ENCODE assay signal across 20 cellular contexts in genomic region chr19:12166596-12166995, GRCh38. TPM values are rescaled to one million over a fixed set of nuclear protein-coding genes. Genes with fewer than 3 reads are reported as not detected.
A peak's percentile ranks its signal among the peaks of the same experiment; 100 is the strongest.
DNase-seq lines count a peak whose midpoint lies in the region; ATAC-seq, FAIRE-seq and TF ChIP-seq lines count a peak whose summit lies in the region.
"Had no signal": no experiment of that assay in that cellular context is flagged by ENCODE, and none has a peak within 500 bp of the region (broad histone marks: within the 10 kb centered on the region; RNA-seq: fewer than 3 reads in every experiment).

No MANE protein-coding gene starts in this region.

- H3K27ac Mint-ChIP-seq in activated CD4-positive, alpha-beta memory T cell treated with anti-CD3 and anti-CD28 coated beads for 36 hours, result peak overlapping the region; percentile 30
- no peak overlapping the region for H3K27ac Mint-ChIP-seq in activated CD4-positive, alpha-beta memory T cell treated with anti-CD3 and anti-CD28 coated beads, Interleukin-2, amount 10 ng/mL, durations not matched to agents 7 days and 5 days
- peak overlapping the region; percentile 1 for H3K27ac Mint-ChIP-seq in neural crest cell (ENCODE audit: unreplicated experiment)

- no peak overlapping the region for H4K5ac ChIP-seq in IMR-90 (ENCODE audit: low read depth, low read length)

- H3K4me1 ChIP-seq in IMR-90 (ENCODE audit: control insufficient read depth, insufficient read depth, low read length) (peaks cover 3% of the 10 kb centered on the region), GM12878 (ENCODE audit: control insufficient read depth, insufficient read depth, low read length) (no peaks in the 10 kb centered on the region), colonic mucosa (no peaks in the 10 kb centered on the region)
- H3K4me1 ChIP-seq: A549, HAP-1 had no signal

- CTCF ChIA-PET in activated CD4-positive, alpha-beta memory T cell treated with anti-CD3 and anti-CD28 coated beads for 36 hours (lab: Charles Lee), result no interaction called here
- CTCF ChIA-PET in activated CD4-positive, alpha-beta memory T cell treated with anti-CD3 and anti-CD28 coated beads, Interleukin-2, amount 10 ng/mL, durations not matched to agents 7 days and 5 days (lab: Charles Lee), result no interaction called here
- CTCF ChIA-PET in IMR-90 (lab: Yijun Ruan, JAX), result no interaction called here
- CTCF ChIA-PET in GM12878 (lab: Yijun Ruan, JAX), result no interaction called here

- H3K4me3 ChIP-seq in IMR-90 (ENCODE audit: insufficient read depth, low read depth, low read length), result no peak overlapping the region
- H3K4me3 ChIP-seq in GM12878, result no peak overlapping the region
- no peak overlapping the region for H3K4me3 ChIP-seq in colonic mucosa
- H3K4me3 ChIP-seq: A549, HAP-1, upper lobe of left lung had no signal

- H3K9me3 Mint-ChIP-seq in activated CD4-positive, alpha-beta memory T cell treated with anti-CD3 and anti-CD28 coated beads for 36 hours, result no peaks in the 10 kb centered on the region
- H3K9me3 Mint-ChIP-seq in activated CD4-positive, alpha-beta memory T cell treated with anti-CD3 and anti-CD28 coated beads, Interleukin-2, amount 10 ng/mL, durations not matched to agents 7 days and 5 days, result peaks cover 21% of the 10 kb centered on the region
- no peaks in the 10 kb centered on the region for H3K9me3 Mint-ChIP-seq in neural crest cell

- H3K9ac ChIP-seq in IMR-90 (ENCODE audit: low read depth, low read length), result no peak overlapping the region
- no peak overlapping the region for H3K9ac ChIP-seq in GM12878 (ENCODE audit: control insufficient read depth, insufficient read depth, low read length)
- no peak overlapping the region for H3K9ac ChIP-seq in colonic mucosa (ENCODE audit: low read depth in 2 of 2, low read length in 2 of 2)

- H3K23ac ChIP-seq in IMR-90 (ENCODE audit: low read depth, low read length), result no peak overlapping the region

- no peak overlapping the region for H2AK5ac ChIP-seq in IMR-90 (ENCODE audit: low read depth, low read length)

- BruUV-seq in IMR-90 (replicated peaks; lab: Mats Ljungman, UMichigan), result no TSS peak
- BruUV-seq in GM12878 (replicated peaks; lab: Mats Ljungman, UMichigan), result TSS peak; percentile 21

- intact Hi-C loops in activated CD4-positive, alpha-beta memory T cell treated with anti-CD3 and anti-CD28 coated beads for 36 hours (cut with micrococcal nuclease), result no loop called here
- intact Hi-C loops in IMR-90 (cut with micrococcal nuclease), result loop anchor here (10.0 kb wide), 1 partner anchor 128 kb away; the partner anchor contains the start of gene ZNF44
- intact Hi-C loops in GM12878 (cut with micrococcal nuclease; ENCODE audit: unreplicated experiment), result loop anchor here (10.0 kb wide), 1 partner anchor 128 kb away; the partner anchor contains the start of gene ZNF44
- intact Hi-C loops in colonic mucosa (cut with DNase I), result no loop called here

- H4K8ac ChIP-seq in IMR-90 (ENCODE audit: low read depth in 2 of 2, low read length in 2 of 2), result no peak overlapping the region

- H2BK20ac ChIP-seq in IMR-90 (ENCODE audit: low read depth, low read length), result no peak overlapping the region

- no peak overlapping the region for H2AK9ac ChIP-seq in IMR-90 (replicated peaks; ENCODE audit: low read depth, low read length, poor library complexity)

- H3K9me1 ChIP-seq in IMR-90 (ENCODE audit: insufficient read depth, low read length), result 0 out of 2 replicates have a peak, but pooled peaks cover 2% of the 10 kb centered on the region

- H4K20me1 ChIP-seq in IMR-90 (ENCODE audit: insufficient read depth, low read length), result no peaks in the 10 kb centered on the region
- no peaks in the 10 kb centered on the region for H4K20me1 ChIP-seq in GM12878 (ENCODE audit: control insufficient read depth, insufficient read depth)

- H2AFZ ChIP-seq in IMR-90 (replicated peaks; ENCODE audit: low read length, poor library complexity) (no peak overlapping the region), GM12878 (ENCODE audit: control insufficient read depth, low read depth, low read length) (no peak overlapping the region)

- RAD21 ChIA-PET in GM12878 (lab: Charles Lee; ENCODE audit: unreplicated experiment), result no interaction called here

- dilution Hi-C loops in IMR-90 (cut with HindIII; ENCODE audit: low sequenced_read_pairs, unreplicated experiment), result no loop called here

- H3K4me3 Mint-ChIP-seq in activated CD4-positive, alpha-beta memory T cell treated with anti-CD3 and anti-CD28 coated beads for 36 hours, result no peak overlapping the region
- H3K4me3 Mint-ChIP-seq in activated CD4-positive, alpha-beta memory T cell treated with anti-CD3 and anti-CD28 coated beads, Interleukin-2, amount 10 ng/mL, durations not matched to agents 7 days and 5 days, result no peak overlapping the region
- H3K4me3 Mint-ChIP-seq in neural crest cell, result no peak overlapping the region

- H3K18ac ChIP-seq in IMR-90 (ENCODE audit: low read depth, low read length), result no peak overlapping the region; the same call in 1 of the 2 replicates

- no peaks in the 10 kb centered on the region for H3K27me3 Mint-ChIP-seq in activated CD4-positive, alpha-beta memory T cell treated with anti-CD3 and anti-CD28 coated beads for 36 hours
- no peaks in the 10 kb centered on the region for H3K27me3 Mint-ChIP-seq in activated CD4-positive, alpha-beta memory T cell treated with anti-CD3 and anti-CD28 coated beads, Interleukin-2, amount 10 ng/mL, durations not matched to agents 7 days and 5 days
- no peaks in the 10 kb centered on the region for H3K27me3 Mint-ChIP-seq in neural crest cell (ENCODE audit: low read depth)

- H3K4ac ChIP-seq in IMR-90 (ENCODE audit: low read depth, low read length), result no peak overlapping the region

- H4K91ac ChIP-seq in IMR-90 (ENCODE audit: insufficient read depth, low read depth, low read length), result no peak overlapping the region

- peak; percentile 9; the same call in 1 of the 2 replicates for ATAC-seq in IMR-90 (ENCODE audit: low read depth)
- no peak for ATAC-seq in GM12878
- ATAC-seq in HG03139 (IDR thresholded peaks at IDR 0.05; ENCODE audit: unreplicated experiment), result no peak
- ATAC-seq: A549 had no signal

- in situ Hi-C loops in IMR-90 (cut with MboI; ENCODE audit: low sequenced_read_pairs), result no loop called here
- in situ Hi-C loops in GM12878 (cut with MboI), result no loop called here

- no peak overlapping the region for H3K14ac ChIP-seq in IMR-90 (replicated peaks; ENCODE audit: low read depth, low read length)

- H3K79me1 ChIP-seq in IMR-90 (ENCODE audit: low read depth in 1 of 2, low read length in 2 of 2), result peaks cover 22 to 48% of the 10 kb centered on the region in 2 experiments

- no CpG with 5 or more reads among the region's 1 CpG for WGBS in IMR-90 (ENCODE audit: extremely low coverage in 2 of 2, insufficient read length in 1 of 2), 2 experiments
- WGBS in GM12878 (ENCODE audit: insufficient coverage, insufficient replicate concordance, low lambda C conversion rate, missing lambda C conversion rate), result 100% methylated on average over 1 of the region's 1 CpG

- H3K27me3 ChIP-seq in IMR-90 (ENCODE audit: control insufficient read depth, insufficient read depth, low read length), result no peaks in the 10 kb centered on the region
- H3K27me3 ChIP-seq in GM12878 (replicated peaks in 1 of 2; ENCODE audit: control insufficient read depth in 2 of 2, insufficient read depth in 2 of 2, low read length in 1 of 2), result no peaks in the 10 kb centered on the region
- no peaks in the 10 kb centered on the region for H3K27me3 ChIP-seq in colonic mucosa
- H3K27me3 ChIP-seq: upper lobe of left lung had no signal

- peaks cover 47% of the 10 kb centered on the region for H3K4me1 Mint-ChIP-seq in activated CD4-positive, alpha-beta memory T cell treated with anti-CD3 and anti-CD28 coated beads for 36 hours (ENCODE audit: low read depth)
- peaks cover 33% of the 10 kb centered on the region for H3K4me1 Mint-ChIP-seq in activated CD4-positive, alpha-beta memory T cell treated with anti-CD3 and anti-CD28 coated beads, Interleukin-2, amount 10 ng/mL, durations not matched to agents 7 days and 5 days
- peaks cover 25% of the 10 kb centered on the region for H3K4me1 Mint-ChIP-seq in neural crest cell

- H3K9me3 ChIP-seq in IMR-90 (ENCODE audit: control insufficient read depth, insufficient read depth, low read length), result no peaks in the 10 kb centered on the region
- no peaks in the 10 kb centered on the region; the same call in 1 of the 3 replicates for H3K9me3 ChIP-seq in GM12878 (replicated peaks; ENCODE audit: control insufficient read depth, insufficient read depth, low read length)
- no peaks in the 10 kb centered on the region for H3K9me3 ChIP-seq in colonic mucosa
- H3K9me3 ChIP-seq: HAP-1, upper lobe of left lung had no signal

- H3K79me2 ChIP-seq in GM12878 (ENCODE audit: control insufficient read depth, insufficient read depth, low read length), result peaks cover 24% of the 10 kb centered on the region

- no peak for FAIRE-seq in GM12878 (lab: Jason Lieb, UNC)
- FAIRE-seq: A549, endothelial cell of umbilical vein had no signal

- H3K36me3 ChIP-seq in IMR-90 (ENCODE audit: control insufficient read depth, insufficient read depth, low read length) (peaks cover 8% of the 10 kb centered on the region), GM12878 (ENCODE audit: control insufficient read depth in 2 of 2, insufficient read depth in 2 of 2, low read length in 1 of 2) (peaks cover 0 to 7% of the 10 kb centered on the region in 2 experiments; a peak in 2 of 4 replicates), colonic mucosa (no peaks in the 10 kb centered on the region)
- H3K36me3 ChIP-seq: HAP-1 had no signal

- POLR2A ChIA-PET in activated CD4-positive, alpha-beta memory T cell treated with anti-CD3 and anti-CD28 coated beads for 36 hours (lab: Charles Lee), result no interaction called here
- POLR2A ChIA-PET in activated CD4-positive, alpha-beta memory T cell treated with anti-CD3 and anti-CD28 coated beads, Interleukin-2, amount 10 ng/mL, durations not matched to agents 7 days and 5 days (lab: Charles Lee), result no interaction called here
- POLR2A ChIA-PET in IMR-90 (lab: Charles Lee; ENCODE audit: unreplicated experiment) (no interaction called here), GM12878 (lab: Charles Lee) (no interaction called here)

- no peak for TF ChIP-seq RAD21 in IMR-90 (IDR thresholded peaks at IDR 0.05; ENCODE audit: low read length)
- TF ChIP-seq RAD21 in GM12878 (IDR thresholded peaks at IDR 0.05; ENCODE audit: insufficient read depth, low read depth, low read length), result no peak

- H2BK120ac ChIP-seq in IMR-90 (ENCODE audit: low read depth, low read length), result no peak overlapping the region

- peaks cover 13% of the 10 kb centered on the region for H3K36me3 Mint-ChIP-seq in activated CD4-positive, alpha-beta memory T cell treated with anti-CD3 and anti-CD28 coated beads for 36 hours
- H3K36me3 Mint-ChIP-seq in activated CD4-positive, alpha-beta memory T cell treated with anti-CD3 and anti-CD28 coated beads, Interleukin-2, amount 10 ng/mL, durations not matched to agents 7 days and 5 days (ENCODE audit: low read depth), result peaks cover 69% of the 10 kb centered on the region
- peaks cover 12% of the 10 kb centered on the region for H3K36me3 Mint-ChIP-seq in neural crest cell (ENCODE audit: low read depth)

- TF ChIP-seq EP300 in GM12878 (IDR thresholded peaks at IDR 0.05; ENCODE audit: borderline replicate concordance in 1 of 2, control insufficient read depth in 1 of 2, low read depth in 2 of 2, low read length in 2 of 2), result no peak

- H2BK15ac ChIP-seq in IMR-90 (ENCODE audit: low read depth, low read length), result no peak overlapping the region

- H3K27ac ChIP-seq in IMR-90 (ENCODE audit: insufficient read depth, low read length) (no peak overlapping the region), GM12878 (ENCODE audit: control insufficient read depth, insufficient read depth) (no peak overlapping the region), colonic mucosa (no peak overlapping the region)
- H3K27ac ChIP-seq: A549 had no signal

- H3K4me2 ChIP-seq in IMR-90 (ENCODE audit: low read depth, low read length) (peak overlapping the region; percentile 18; the same call in 1 of the 2 replicates), GM12878 (ENCODE audit: control insufficient read depth, insufficient read depth) (no peak overlapping the region)
- H3K4me2 ChIP-seq: A549 had no signal

- SMC1A ChIA-PET in GM12878 (lab: Charles Lee; ENCODE audit: uncharacterized antibody, unreplicated experiment), result no interaction called here

- peak overlapping the region; percentile 21 for H2BK5ac ChIP-seq in IMR-90 (ENCODE audit: low read depth, low read length, poor library complexity, severe bottlenecking)

- no peak for DNase-seq in activated CD4-positive, alpha-beta memory T cell treated with anti-CD3 and anti-CD28 coated beads for 36 hours
- no peak for DNase-seq in activated CD4-positive, alpha-beta memory T cell treated with anti-CD3 and anti-CD28 coated beads, Interleukin-2, amount 10 ng/mL, durations not matched to agents 7 days and 5 days
- DNase-seq in IMR-90 (peak; percentile 67), GM12878 (ENCODE audit: low read depth, low spot score) (no peak), neural crest cell (ENCODE audit: low read depth, low spot score) (no peak), colonic mucosa (no peak), germinal center (ENCODE audit: low spot score) (no peak)
- DNase-seq: activated CD4-positive, CD25-positive, alpha-beta regulatory T cell; Calu3; cerebellar nuclear complex; GDM1; NCI-H2107; NCI-H774; occipital lobe; stimulated activated CD4-positive, alpha-beta T cell treated with anti-CD3 and anti-CD28 coated beads, Interleukin-4, amount 100 ng/mL, for 4 hours; upper lobe of left lung had no signal

- H3K56ac ChIP-seq in IMR-90 (ENCODE audit: extremely low read depth, insufficient read depth, low read length), result no peak overlapping the region

- TF ChIP-seq CTCF in IMR-90 (conservative IDR thresholded peaks at IDR 0.05; ENCODE audit: low read depth, low read length) (no peak), GM12878 (IDR thresholded peaks at IDR 0.05 in 2 of 3, conservative IDR thresholded peaks at IDR 0.05 in 1 of 3; ENCODE audit: control insufficient read depth in 2 of 3, extremely low read depth in 1 of 3, insufficient read depth in 1 of 3, low read depth in 3 of 3, low read length in 3 of 3) (no peak), neural crest cell (conservative IDR thresholded peaks at IDR 0.05) (no peak), colonic mucosa (IDR thresholded peaks at IDR 0.05) (no peak)

- TF ChIP-seq POLR2A in IMR-90 (IDR thresholded peaks at IDR 0.05; ENCODE audit: low read depth, low read length), result no peak
- TF ChIP-seq POLR2A in GM12878 (IDR thresholded peaks at IDR 0.05; ENCODE audit: low read depth, low read length), result no peak

RNA-seq across cellular contexts. Expression of gene ZNF136, which starts 3.7 kb away (rescaled TPM):
- total RNA-seq in activated CD4-positive, alpha-beta memory T cell treated with anti-CD3 and anti-CD28 coated beads for 36 hours, result 10 to 100 TPM in 1 of 2 experiments, 1 to 10 TPM in 1; 9.5 to 12.8 TPM
- 10 to 100 TPM; 11.0 TPM for total RNA-seq in activated CD4-positive, alpha-beta memory T cell treated with anti-CD3 and anti-CD28 coated beads, Interleukin-2, amount 10 ng/mL, durations not matched to agents 7 days and 5 days
- 6.8 and 9.4 TPM in 2 replicates for total RNA-seq in IMR-90 (2012; rRNA removed)
- 1.4 and 1.9 TPM in 2 replicates for polyA plus RNA-seq in IMR-90 (2012; rRNA removed)
- polyA plus RNA-seq in IMR-90 (2012; cell fraction: cytosol; rRNA removed), result 0.30 and 0.36 TPM in 2 replicates
- 0.27 and 4.1 TPM in 2 replicates for polyA plus RNA-seq in IMR-90 (2012; cell fraction: nucleus; rRNA removed; ENCODE audit: low replicate concordance)
- total RNA-seq in GM12878 (2013; cell fraction: nucleolus; rRNA removed), result 43.0 and 44.1 TPM in 2 replicates
- 7.4 and 7.8 TPM in 2 replicates for total RNA-seq in GM12878 (2014; rRNA removed)
- total RNA-seq in GM12878 (2014; rRNA removed; fragmentation: Illumina TruSeq; extraction: Trizol), result 7.7 and 8.8 TPM in 2 replicates
- 4.9 and 6.6 TPM in 2 replicates for total RNA-seq in GM12878 (2021)
- polyA plus RNA-seq in GM12878 (2011; ENCODE audit: low read depth), result 3.9 TPM
- polyA plus RNA-seq in GM12878 (2011; rRNA removed), result 7.1 and 11.4 TPM in 2 replicates
- 2.6 and 3.1 TPM in 2 replicates for polyA plus RNA-seq in GM12878 (2011; cell fraction: cytosol; rRNA removed)
- 3.8 and 4.2 TPM in 2 replicates for polyA plus RNA-seq in GM12878 (2011; cell fraction: nucleus; rRNA removed)
- polyA plus RNA-seq in GM12878 (2012), result 6.5 and 8.4 TPM in 2 replicates
- polyA plus RNA-seq in GM12878 (2014; fragmentation: Illumina TruSeq; extraction: Trizol), result 6.6 and 8.0 TPM in 2 replicates
- 1 to 10 TPM; 2.8 to 3.1 TPM for polyA plus RNA-seq in GM12878 (2014; fragmentation: Nextera tagmentation; extraction: Ambion mirVana)
- 2.9 and 5.0 TPM in 2 replicates for polyA plus RNA-seq in GM12878 (2014; rRNA removed)
- polyA plus RNA-seq in GM12878 (2016; fragmentation: Nextera tagmentation; extraction: Ambion mirVana), result 1 to 10 TPM; 6.7 to 7.7 TPM
- 7.3 and 10.3 TPM in 2 replicates for polyA minus RNA-seq in GM12878 (2011; rRNA and poly(A)+ RNA removed)
- polyA minus RNA-seq in GM12878 (2011; cell fraction: cytosol; rRNA and poly(A)+ RNA removed), result 2.8 and 5.1 TPM in 2 replicates
- polyA minus RNA-seq in GM12878 (2011; cell fraction: nucleus; rRNA and poly(A)+ RNA removed), result 6.0 and 8.6 TPM in 2 replicates
- 13.2 and 13.3 TPM in 2 replicates for total RNA-seq in neural crest cell
- 1 to 10 TPM; 4.6 to 7.1 TPM for total RNA-seq in colonic mucosa

RNA-seq across cellular contexts. Expression of gene ZNF625, which starts 10.1 kb away (rescaled TPM):
- total RNA-seq in activated CD4-positive, alpha-beta memory T cell treated with anti-CD3 and anti-CD28 coated beads for 36 hours, result 1 to 10 TPM; 2.5 to 3.4 TPM
- 1 to 10 TPM; 2.7 to 3.8 TPM for total RNA-seq in activated CD4-positive, alpha-beta memory T cell treated with anti-CD3 and anti-CD28 coated beads, Interleukin-2, amount 10 ng/mL, durations not matched to agents 7 days and 5 days
- total RNA-seq in IMR-90 (2012; rRNA removed) (14.4 and 16.7 TPM in 2 replicates), GM12878 (2014; rRNA removed) (2.9 and 4.3 TPM in 2 replicates), GM12878 (2014; rRNA removed; fragmentation: Illumina TruSeq; extraction: Trizol) (5.0 and 5.8 TPM in 2 replicates), GM12878 (2021) (3.1 and 3.3 TPM in 2 replicates), neural crest cell (22.8 and 29.0 TPM in 2 replicates), colonic mucosa (1 to 10 TPM; 2.0 to 4.6 TPM)
- polyA plus RNA-seq in IMR-90 (2012; rRNA removed) (1.8 and 2.5 TPM in 2 replicates), GM12878 (2011; rRNA removed) (1.8 and 2.2 TPM in 2 replicates), GM12878 (2014; fragmentation: Illumina TruSeq; extraction: Trizol) (0.79 and 1.4 TPM in 2 replicates), GM12878 (2014; fragmentation: Nextera tagmentation; extraction: Ambion mirVana) (under 1 TPM; 0.62 to 0.64 TPM), GM12878 (2014; rRNA removed) (1.1 TPM in 2 replicates), GM12878 (2016; fragmentation: Nextera tagmentation; extraction: Ambion mirVana) (under 1 TPM; 0.52 to 0.77 TPM)
- polyA plus RNA-seq in IMR-90 (2012; cell fraction: cytosol; rRNA removed), result 0.47 and 1.0 TPM in 2 replicates
- 0.49 and 5.0 TPM in 2 replicates for polyA plus RNA-seq in IMR-90 (2012; cell fraction: nucleus; rRNA removed; ENCODE audit: low replicate concordance)
- total RNA-seq in GM12878 (2013; cell fraction: nucleolus; rRNA removed), result 8.4 and 9.2 TPM in 2 replicates
- 3.5 TPM for polyA plus RNA-seq in GM12878 (2011; ENCODE audit: low read depth)
- polyA plus RNA-seq in GM12878 (2011; cell fraction: cytosol; rRNA removed), result 0.57 and 0.78 TPM in 2 replicates
- polyA plus RNA-seq in GM12878 (2011; cell fraction: nucleus; rRNA removed), result 1.1 and 1.2 TPM in 2 replicates
- polyA plus RNA-seq in GM12878 (2012), result 2.1 and 4.8 TPM in 2 replicates
- polyA minus RNA-seq in GM12878 (2011; rRNA and poly(A)+ RNA removed), result 3.7 and 4.8 TPM in 2 replicates
- polyA minus RNA-seq in GM12878 (2011; cell fraction: cytosol; rRNA and poly(A)+ RNA removed), result 1.5 and 1.7 TPM in 2 replicates
- 1.2 and 2.1 TPM in 2 replicates for polyA minus RNA-seq in GM12878 (2011; cell fraction: nucleus; rRNA and poly(A)+ RNA removed)
- total RNA-seq: Calu3 had no signal
- polyA plus RNA-seq: A549 had no signal

RNA-seq across cellular contexts. Expression of gene ZNF20, which starts 26.4 kb away (rescaled TPM):
- total RNA-seq in activated CD4-positive, alpha-beta memory T cell treated with anti-CD3 and anti-CD28 coated beads for 36 hours, result 1 to 10 TPM; 1.5 to 2.7 TPM
- 1 to 10 TPM; 5.3 to 5.8 TPM for total RNA-seq in activated CD4-positive, alpha-beta memory T cell treated with anti-CD3 and anti-CD28 coated beads, Interleukin-2, amount 10 ng/mL, durations not matched to agents 7 days and 5 days
- total RNA-seq in IMR-90 (2012; rRNA removed) (7.8 and 7.9 TPM in 2 replicates), GM12878 (2014; rRNA removed) (2.3 and 3.8 TPM in 2 replicates), GM12878 (2014; rRNA removed; fragmentation: Illumina TruSeq; extraction: Trizol) (4.9 and 5.1 TPM in 2 replicates), GM12878 (2021) (1.5 and 2.5 TPM in 2 replicates), neural crest cell (8.1 and 9.1 TPM in 2 replicates), colonic mucosa (1 to 10 TPM; 3.4 to 4.8 TPM)
- polyA plus RNA-seq in IMR-90 (2012; rRNA removed) (1.8 and 2.1 TPM in 2 replicates), GM12878 (2011; rRNA removed) (4.5 and 5.0 TPM in 2 replicates), GM12878 (2014; fragmentation: Illumina TruSeq; extraction: Trizol) (2.4 and 2.5 TPM in 2 replicates), GM12878 (2014; fragmentation: Nextera tagmentation; extraction: Ambion mirVana) (1 to 10 TPM; 2.5 to 2.8 TPM), GM12878 (2014; rRNA removed) (1.4 and 2.0 TPM in 2 replicates), GM12878 (2016; fragmentation: Nextera tagmentation; extraction: Ambion mirVana) (1 to 10 TPM; 2.9 TPM)
- 0.41 and 0.71 TPM in 2 replicates for polyA plus RNA-seq in IMR-90 (2012; cell fraction: cytosol; rRNA removed)
- 1.1 and 2.3 TPM in 2 replicates for polyA plus RNA-seq in IMR-90 (2012; cell fraction: nucleus; rRNA removed; ENCODE audit: low replicate concordance)
- total RNA-seq in GM12878 (2013; cell fraction: nucleolus; rRNA removed), result 19.3 and 20.3 TPM in 2 replicates
- polyA plus RNA-seq in GM12878 (2011; ENCODE audit: low read depth), result 1.5 TPM
- polyA plus RNA-seq in GM12878 (2011; cell fraction: cytosol; rRNA removed), result 1.8 and 2.1 TPM in 2 replicates
- polyA plus RNA-seq in GM12878 (2011; cell fraction: nucleus; rRNA removed), result 3.5 and 4.0 TPM in 2 replicates
- polyA plus RNA-seq in GM12878 (2012), result 2.6 and 3.9 TPM in 2 replicates
- 4.3 and 6.5 TPM in 2 replicates for polyA minus RNA-seq in GM12878 (2011; rRNA and poly(A)+ RNA removed)
- 1.1 and 4.5 TPM in 2 replicates for polyA minus RNA-seq in GM12878 (2011; cell fraction: cytosol; rRNA and poly(A)+ RNA removed)
- polyA minus RNA-seq in GM12878 (2011; cell fraction: nucleus; rRNA and poly(A)+ RNA removed), result 6.2 and 7.2 TPM in 2 replicates

Comparison
In these comparisons a context has a peak if more than half of its experiments do, and no peak if none do; other contexts are left out.
1. intact Hi-C loops: an anchor here in IMR-90 (10.0 kb wide) and GM12878 (10.0 kb wide); none called in activated CD4-positive, alpha-beta memory T cell treated with anti-CD3 and anti-CD28 coated beads for 36 hours and colonic mucosa.